Comparison of ENCODE assay signal across 1 cellular context in genomic region chr3:105822171-105823123, GRCh38.
TF ChIP-seq lines count a peak whose summit lies in the region.

No MANE protein-coding gene starts in this region.

TF ChIP-seq in WTC11, 78 proteins besides CTCF, POLR2A, EP300 and RAD21 (continued from another document):
- TF ChIP-seq FOXP4 (CRISPR knock-in tag; IDR thresholded peaks at IDR 0.05): no peak
- no peak for TF ChIP-seq TEAD4 (CRISPR knock-in tag; IDR thresholded peaks at IDR 0.05)
- TF ChIP-seq USF1 (CRISPR knock-in tag; IDR thresholded peaks at IDR 0.05): no peak
- no peak for TF ChIP-seq HMGXB4 (CRISPR knock-in tag; IDR thresholded peaks at IDR 0.05)
- no peak for TF ChIP-seq CREB1 (CRISPR knock-in tag; IDR thresholded peaks at IDR 0.05)
- TF ChIP-seq MXD4 (CRISPR knock-in tag; IDR thresholded peaks at IDR 0.05; ENCODE audit: borderline replicate concordance): no peak
- TF ChIP-seq MLX (CRISPR knock-in tag; IDR thresholded peaks at IDR 0.05): no peak
- TF ChIP-seq ARID4B (CRISPR knock-in tag; IDR thresholded peaks at IDR 0.05; ENCODE audit: borderline replicate concordance): no peak
- TF ChIP-seq ZNF121 (CRISPR knock-in tag; IDR thresholded peaks at IDR 0.05): no peak
- TF ChIP-seq PREB (CRISPR knock-in tag; IDR thresholded peaks at IDR 0.05; ENCODE audit: borderline replicate concordance): no peak
- TF ChIP-seq ZNF425 (CRISPR knock-in tag; conservative IDR thresholded peaks at IDR 0.05): no peak
- no peak for TF ChIP-seq ATF6 (CRISPR knock-in tag; IDR thresholded peaks at IDR 0.05)
- TF ChIP-seq SMAD4 (CRISPR knock-in tag; IDR thresholded peaks at IDR 0.05): no peak
- no peak for TF ChIP-seq ZNF423 (CRISPR knock-in tag; IDR thresholded peaks at IDR 0.05)
